3 cellular contexts compared by ENCODE assay signal in the genomic region with DNA sequence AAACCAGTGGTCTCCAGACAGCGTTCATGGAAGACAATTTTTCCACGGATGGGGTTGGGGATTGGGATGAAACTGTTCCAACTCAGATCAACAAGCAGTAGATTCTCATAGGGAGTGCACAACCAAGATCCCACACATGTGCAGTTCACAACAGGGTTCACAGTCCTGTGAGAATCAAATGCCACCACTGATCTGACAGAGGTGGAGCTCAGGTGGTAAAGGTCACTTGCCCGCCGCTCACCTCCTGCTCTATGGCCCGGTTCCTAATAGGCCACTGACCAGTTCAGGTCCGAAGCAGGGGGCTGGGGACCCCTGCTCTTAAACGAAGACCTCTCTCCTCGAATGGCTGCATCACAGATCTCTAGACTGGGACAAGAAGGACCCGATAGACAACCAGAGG.
A peak's percentile ranks its signal among the peaks of the same experiment; 100 is the strongest.
TF ChIP-seq lines count a peak whose summit lies in the region.

No MANE protein-coding gene starts in this region.

TF ChIP-seq in HCT116, 20 proteins besides CTCF, POLR2A, EP300 and RAD21:
- TF ChIP-seq, protein P1, sequence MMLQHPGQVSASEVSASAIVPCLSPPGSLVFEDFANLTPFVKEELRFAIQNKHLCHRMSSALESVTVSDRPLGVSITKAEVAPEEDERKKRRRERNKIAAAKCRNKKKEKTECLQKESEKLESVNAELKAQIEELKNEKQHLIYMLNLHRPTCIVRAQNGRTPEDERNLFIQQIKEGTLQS (IDR thresholded peaks at IDR 0.05), result no peak
- TF ChIP-seq YY1 (IDR thresholded peaks at IDR 0.05; ENCODE audit: extremely low read depth, insufficient replicate concordance, low read depth, low read length), result no peak
- no peak for TF ChIP-seq SRF (IDR thresholded peaks at IDR 0.05; ENCODE audit: low read depth)
- TF ChIP-seq, protein P2, sequence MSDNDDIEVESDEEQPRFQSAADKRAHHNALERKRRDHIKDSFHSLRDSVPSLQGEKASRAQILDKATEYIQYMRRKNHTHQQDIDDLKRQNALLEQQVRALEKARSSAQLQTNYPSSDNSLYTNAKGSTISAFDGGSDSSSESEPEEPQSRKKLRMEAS (IDR thresholded peaks at IDR 0.05), result no peak
- TF ChIP-seq FOSL1 (IDR thresholded peaks at IDR 0.05; ENCODE audit: low read depth), result no peak
- no peak for TF ChIP-seq ZFX (IDR thresholded peaks at IDR 0.05)
- no peak for TF ChIP-seq REST (IDR thresholded peaks at IDR 0.05; ENCODE audit: low read depth)

TF ChIP-seq in GM12878, 131 proteins besides CTCF, POLR2A, EP300 and RAD21:
- TF ChIP-seq CBX3 (IDR thresholded peaks at IDR 0.05; ENCODE audit: borderline replicate concordance, low read depth), result no peak
- no peak for TF ChIP-seq PAX8 (IDR thresholded peaks at IDR 0.05)
- no peak for TF ChIP-seq FOXM1 (IDR thresholded peaks at IDR 0.05; ENCODE audit: low read depth, low read length)
- TF ChIP-seq DPF2 (IDR thresholded peaks at IDR 0.05), result no peak
- TF ChIP-seq USF1 (IDR thresholded peaks at IDR 0.05; ENCODE audit: borderline replicate concordance, extremely low read length, insufficient read depth, low read depth, low read length), result no peak
- TF ChIP-seq MEF2A (IDR thresholded peaks at IDR 0.05; ENCODE audit: insufficient read depth, low read depth, low read length), result no peak
- TF ChIP-seq BHLHE40 (IDR thresholded peaks at IDR 0.05; ENCODE audit: borderline replicate concordance in 1 of 2, low read depth in 2 of 2, low read length in 1 of 2), result no peak
- no peak for TF ChIP-seq NR2C1 (IDR thresholded peaks at IDR 0.05)
- no peak for TF ChIP-seq ELK1 (IDR thresholded peaks at IDR 0.05; ENCODE audit: low read depth, low read length)

TF ChIP-seq in HepG2, 621 proteins besides CTCF, POLR2A, EP300 and RAD21 (continues in another document):
- TF ChIP-seq HNF4A (CRISPR knock-in tag; IDR thresholded peaks at IDR 0.05) (peak; percentile 28), PHF8 (CRISPR knock-in tag; IDR thresholded peaks at IDR 0.05) (no peak), NR2C2 (CRISPR knock-in tag; IDR thresholded peaks at IDR 0.05; ENCODE audit: borderline replicate concordance) (0 out of 2 replicates have a peak, but pooled peaks have one; percentile 20), FOXJ3 (CRISPR knock-in tag; IDR thresholded peaks at IDR 0.05; ENCODE audit: borderline replicate concordance) (no peak), ZNF776 (CRISPR knock-in tag; IDR thresholded peaks at IDR 0.05) (no peak), MIXL1 (CRISPR knock-in tag; IDR thresholded peaks at IDR 0.05) (no peak), PRPF4 (IDR thresholded peaks at IDR 0.05; ENCODE audit: low read depth, low read length, poor library complexity, severe bottlenecking) (no peak), ZNF766 (CRISPR knock-in tag; IDR thresholded peaks at IDR 0.05; ENCODE audit: borderline replicate concordance) (no peak), PTBP1 (IDR thresholded peaks at IDR 0.05; ENCODE audit: low read depth, low read length, poor library complexity, severe bottlenecking) (no peak), CENPT (CRISPR knock-in tag; IDR thresholded peaks at IDR 0.05; ENCODE audit: low read depth) (no peak), STAG1 (CRISPR knock-in tag; IDR thresholded peaks at IDR 0.05) (no peak), HNF4G (IDR thresholded peaks at IDR 0.05; ENCODE audit: borderline replicate concordance, low read depth, low read length) (0 out of 2 replicates have a peak, but pooled peaks have one; percentile 12), HNF4G (CRISPR knock-in tag; IDR thresholded peaks at IDR 0.05; ENCODE audit: borderline replicate concordance, low read depth) (no peak), ZNF138 (CRISPR knock-in tag; IDR thresholded peaks at IDR 0.05; ENCODE audit: low read depth) (no peak), HCFC1 (IDR thresholded peaks at IDR 0.05; ENCODE audit: low read depth, low read length) (no peak), ZBTB42 (CRISPR knock-in tag; IDR thresholded peaks at IDR 0.05) (no peak), ZC3H4 (CRISPR knock-in tag; IDR thresholded peaks at IDR 0.05; ENCODE audit: borderline replicate concordance) (no peak), ZSCAN29 (CRISPR knock-in tag; conservative IDR thresholded peaks at IDR 0.05) (no peak), E2F5 (CRISPR knock-in tag; conservative IDR thresholded peaks at IDR 0.05) (no peak), SKI (IDR thresholded peaks at IDR 0.05; ENCODE audit: partially characterized antibody) (no peak)
- TF ChIP-seq, protein P1 (CRISPR knock-in tag; IDR thresholded peaks at IDR 0.05), result no peak
- TF ChIP-seq, protein P3, sequence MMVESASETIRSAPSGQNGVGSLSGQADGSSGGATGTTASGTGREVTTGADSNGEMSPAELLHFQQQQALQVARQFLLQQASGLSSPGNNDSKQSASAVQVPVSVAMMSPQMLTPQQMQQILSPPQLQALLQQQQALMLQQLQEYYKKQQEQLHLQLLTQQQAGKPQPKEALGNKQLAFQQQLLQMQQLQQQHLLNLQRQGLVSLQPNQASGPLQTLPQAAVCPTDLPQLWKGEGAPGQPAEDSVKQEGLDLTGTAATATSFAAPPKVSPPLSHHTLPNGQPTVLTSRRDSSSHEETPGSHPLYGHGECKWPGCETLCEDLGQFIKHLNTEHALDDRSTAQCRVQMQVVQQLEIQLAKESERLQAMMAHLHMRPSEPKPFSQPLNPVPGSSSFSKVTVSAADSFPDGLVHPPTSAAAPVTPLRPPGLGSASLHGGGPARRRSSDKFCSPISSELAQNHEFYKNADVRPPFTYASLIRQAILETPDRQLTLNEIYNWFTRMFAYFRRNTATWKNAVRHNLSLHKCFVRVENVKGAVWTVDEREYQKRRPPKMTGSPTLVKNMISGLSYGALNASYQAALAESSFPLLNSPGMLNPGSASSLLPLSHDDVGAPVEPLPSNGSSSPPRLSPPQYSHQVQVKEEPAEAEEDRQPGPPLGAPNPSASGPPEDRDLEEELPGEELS (CRISPR knock-in tag; IDR thresholded peaks at IDR 0.05), result no peak
- TF ChIP-seq, protein P4, sequence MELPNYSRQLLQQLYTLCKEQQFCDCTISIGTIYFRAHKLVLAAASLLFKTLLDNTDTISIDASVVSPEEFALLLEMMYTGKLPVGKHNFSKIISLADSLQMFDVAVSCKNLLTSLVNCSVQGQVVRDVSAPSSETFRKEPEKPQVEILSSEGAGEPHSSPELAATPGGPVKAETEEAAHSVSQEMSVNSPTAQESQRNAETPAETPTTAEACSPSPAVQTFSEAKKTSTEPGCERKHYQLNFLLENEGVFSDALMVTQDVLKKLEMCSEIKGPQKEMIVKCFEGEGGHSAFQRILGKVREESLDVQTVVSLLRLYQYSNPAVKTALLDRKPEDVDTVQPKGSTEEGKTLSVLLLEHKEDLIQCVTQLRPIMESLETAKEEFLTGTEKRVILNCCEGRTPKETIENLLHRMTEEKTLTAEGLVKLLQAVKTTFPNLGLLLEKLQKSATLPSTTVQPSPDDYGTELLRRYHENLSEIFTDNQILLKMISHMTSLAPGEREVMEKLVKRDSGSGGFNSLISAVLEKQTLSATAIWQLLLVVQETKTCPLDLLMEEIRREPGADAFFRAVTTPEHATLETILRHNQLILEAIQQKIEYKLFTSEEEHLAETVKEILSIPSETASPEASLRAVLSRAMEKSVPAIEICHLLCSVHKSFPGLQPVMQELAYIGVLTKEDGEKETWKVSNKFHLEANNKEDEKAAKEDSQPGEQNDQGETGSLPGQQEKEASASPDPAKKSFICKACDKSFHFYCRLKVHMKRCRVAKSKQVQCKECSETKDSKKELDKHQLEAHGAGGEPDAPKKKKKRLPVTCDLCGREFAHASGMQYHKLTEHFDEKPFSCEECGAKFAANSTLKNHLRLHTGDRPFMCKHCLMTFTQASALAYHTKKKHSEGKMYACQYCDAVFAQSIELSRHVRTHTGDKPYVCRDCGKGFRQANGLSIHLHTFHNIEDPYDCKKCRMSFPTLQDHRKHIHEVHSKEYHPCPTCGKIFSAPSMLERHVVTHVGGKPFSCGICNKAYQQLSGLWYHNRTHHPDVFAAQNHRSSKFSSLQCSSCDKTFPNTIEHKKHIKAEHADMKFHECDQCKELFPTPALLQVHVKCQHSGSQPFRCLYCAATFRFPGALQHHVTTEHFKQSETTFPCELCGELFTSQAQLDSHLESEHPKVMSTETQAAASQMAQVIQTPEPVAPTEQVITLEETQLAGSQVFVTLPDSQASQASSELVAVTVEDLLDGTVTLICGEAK (IDR thresholded peaks at IDR 0.05), result no peak
- TF ChIP-seq, protein P4 (CRISPR knock-in tag; IDR thresholded peaks at IDR 0.05), result no peak
- TF ChIP-seq, protein P5, sequence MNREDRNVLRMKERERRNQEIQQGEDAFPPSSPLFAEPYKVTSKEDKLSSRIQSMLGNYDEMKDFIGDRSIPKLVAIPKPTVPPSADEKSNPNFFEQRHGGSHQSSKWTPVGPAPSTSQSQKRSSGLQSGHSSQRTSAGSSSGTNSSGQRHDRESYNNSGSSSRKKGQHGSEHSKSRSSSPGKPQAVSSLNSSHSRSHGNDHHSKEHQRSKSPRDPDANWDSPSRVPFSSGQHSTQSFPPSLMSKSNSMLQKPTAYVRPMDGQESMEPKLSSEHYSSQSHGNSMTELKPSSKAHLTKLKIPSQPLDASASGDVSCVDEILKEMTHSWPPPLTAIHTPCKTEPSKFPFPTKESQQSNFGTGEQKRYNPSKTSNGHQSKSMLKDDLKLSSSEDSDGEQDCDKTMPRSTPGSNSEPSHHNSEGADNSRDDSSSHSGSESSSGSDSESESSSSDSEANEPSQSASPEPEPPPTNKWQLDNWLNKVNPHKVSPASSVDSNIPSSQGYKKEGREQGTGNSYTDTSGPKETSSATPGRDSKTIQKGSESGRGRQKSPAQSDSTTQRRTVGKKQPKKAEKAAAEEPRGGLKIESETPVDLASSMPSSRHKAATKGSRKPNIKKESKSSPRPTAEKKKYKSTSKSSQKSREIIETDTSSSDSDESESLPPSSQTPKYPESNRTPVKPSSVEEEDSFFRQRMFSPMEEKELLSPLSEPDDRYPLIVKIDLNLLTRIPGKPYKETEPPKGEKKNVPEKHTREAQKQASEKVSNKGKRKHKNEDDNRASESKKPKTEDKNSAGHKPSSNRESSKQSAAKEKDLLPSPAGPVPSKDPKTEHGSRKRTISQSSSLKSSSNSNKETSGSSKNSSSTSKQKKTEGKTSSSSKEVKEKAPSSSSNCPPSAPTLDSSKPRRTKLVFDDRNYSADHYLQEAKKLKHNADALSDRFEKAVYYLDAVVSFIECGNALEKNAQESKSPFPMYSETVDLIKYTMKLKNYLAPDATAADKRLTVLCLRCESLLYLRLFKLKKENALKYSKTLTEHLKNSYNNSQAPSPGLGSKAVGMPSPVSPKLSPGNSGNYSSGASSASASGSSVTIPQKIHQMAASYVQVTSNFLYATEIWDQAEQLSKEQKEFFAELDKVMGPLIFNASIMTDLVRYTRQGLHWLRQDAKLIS (CRISPR knock-in tag; IDR thresholded peaks at IDR 0.05), result no peak
- TF ChIP-seq, protein P6, sequence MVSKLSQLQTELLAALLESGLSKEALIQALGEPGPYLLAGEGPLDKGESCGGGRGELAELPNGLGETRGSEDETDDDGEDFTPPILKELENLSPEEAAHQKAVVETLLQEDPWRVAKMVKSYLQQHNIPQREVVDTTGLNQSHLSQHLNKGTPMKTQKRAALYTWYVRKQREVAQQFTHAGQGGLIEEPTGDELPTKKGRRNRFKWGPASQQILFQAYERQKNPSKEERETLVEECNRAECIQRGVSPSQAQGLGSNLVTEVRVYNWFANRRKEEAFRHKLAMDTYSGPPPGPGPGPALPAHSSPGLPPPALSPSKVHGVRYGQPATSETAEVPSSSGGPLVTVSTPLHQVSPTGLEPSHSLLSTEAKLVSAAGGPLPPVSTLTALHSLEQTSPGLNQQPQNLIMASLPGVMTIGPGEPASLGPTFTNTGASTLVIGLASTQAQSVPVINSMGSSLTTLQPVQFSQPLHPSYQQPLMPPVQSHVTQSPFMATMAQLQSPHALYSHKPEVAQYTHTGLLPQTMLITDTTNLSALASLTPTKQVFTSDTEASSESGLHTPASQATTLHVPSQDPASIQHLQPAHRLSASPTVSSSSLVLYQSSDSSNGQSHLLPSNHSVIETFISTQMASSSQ (IDR thresholded peaks at IDR 0.05; ENCODE audit: low read depth), result no peak
- TF ChIP-seq, protein P6 (CRISPR knock-in tag; IDR thresholded peaks at IDR 0.05; ENCODE audit: borderline replicate concordance), result no peak
